Comparison of ENCODE assay signal across 8 cellular contexts in the genomic region with DNA sequence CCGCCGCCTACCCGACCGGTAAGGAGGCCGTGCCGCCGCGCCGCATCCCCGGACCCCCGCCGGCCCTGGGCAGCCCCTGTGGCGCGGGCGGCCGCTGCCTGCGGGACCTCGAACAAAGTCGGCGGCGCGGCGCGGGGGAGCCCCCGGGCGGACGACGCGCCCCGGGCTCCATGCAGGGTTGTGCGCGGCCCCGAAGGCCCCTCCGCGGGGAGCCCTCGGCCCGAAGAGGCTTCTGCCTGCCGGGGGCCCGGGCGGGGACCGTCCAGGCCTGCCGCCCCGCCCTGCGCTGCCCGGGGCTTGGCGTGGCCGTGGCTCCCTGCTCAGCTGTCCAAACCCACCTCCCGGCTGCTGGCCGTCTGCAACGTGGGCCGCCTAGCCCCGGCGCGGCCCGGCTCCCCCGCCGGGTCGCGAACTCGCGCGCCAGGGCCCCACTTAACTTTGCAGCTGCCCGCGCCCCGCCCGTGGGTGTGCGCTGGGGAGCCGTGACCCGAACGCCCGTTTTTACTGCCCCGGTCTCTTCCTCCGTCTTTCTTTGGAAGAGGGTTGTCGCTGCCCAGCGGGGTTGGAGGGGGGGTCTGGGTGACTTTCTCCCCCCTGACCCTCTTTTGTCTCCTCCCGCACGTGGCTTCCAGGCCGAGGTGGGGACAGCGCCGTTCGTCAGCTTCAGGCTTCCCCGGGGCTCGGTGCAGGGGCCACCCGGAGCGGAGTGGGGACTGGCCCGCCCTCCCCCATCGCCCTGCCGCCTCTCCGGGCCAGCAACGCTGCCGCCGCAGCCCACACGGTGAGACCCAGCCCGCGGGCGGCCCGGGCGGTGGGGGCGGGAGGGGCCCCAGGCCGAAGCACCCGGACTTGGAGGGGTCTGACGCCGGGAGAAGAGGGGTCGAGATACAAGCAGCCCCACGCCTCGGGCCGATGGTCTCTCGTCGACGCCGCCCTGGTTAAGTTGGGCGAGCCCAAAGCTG. TPM values are rescaled to one million over a fixed set of nuclear protein-coding genes. Genes with fewer than 3 reads are reported as not detected.
A peak's percentile ranks its signal among the peaks of the same experiment; 100 is the strongest.
DNase-seq lines count a peak whose midpoint lies in the region; ATAC-seq and TF ChIP-seq lines count a peak whose summit lies in the region.

No MANE protein-coding gene starts in this region.

- H3K4me1 Mint-ChIP-seq in stimulated activated memory B cell treated with anti-CD40 and anti-IgM and Interleukin-4, amounts not matched to agents 10 μg/mL and 1 μg/mL and 100 μg/mL, for 72 hours, result peaks cover 42% of the 10 kb centered on the region

- H3K4me2 ChIP-seq in BLaER1, result peak overlapping the region; percentile 91

- H3K4me3 ChIP-seq in BLaER1, result peak overlapping the region; percentile 100
- peak overlapping the region; percentile 89 for H3K4me3 ChIP-seq in WERI-Rb-1 (ENCODE audit: low read depth, low read length)
- H3K4me3 ChIP-seq in lung, result peak overlapping the region; percentile 79

- peaks cover 18% of the 10 kb centered on the region for H3K36me3 ChIP-seq in BLaER1
- H3K36me3 ChIP-seq in WERI-Rb-1, result peaks cover 29% of the 10 kb centered on the region
- peaks cover 0 to 5% of the 10 kb centered on the region in 2 donors for H3K36me3 ChIP-seq in lung (ENCODE audit: control insufficient read depth in 2 of 2, insufficient read depth in 2 of 2, low read length in 2 of 2)

- TF ChIP-seq CTCF in WERI-Rb-1 (IDR thresholded peaks at IDR 0.05; ENCODE audit: low read depth, low read length) (no peak), lung (IDR thresholded peaks at IDR 0.05; ENCODE audit: control extremely low read depth, extremely low read depth) (no peak)

- peaks cover 20% of the 10 kb centered on the region for H3K36me3 Mint-ChIP-seq in stimulated activated memory B cell treated with anti-CD40 and anti-IgM and Interleukin-4, amounts not matched to agents 10 μg/mL and 1 μg/mL and 100 μg/mL, for 72 hours

- peak; percentile 23 for DNase-seq in GM19240 (ENCODE audit: insufficient read length, low spot score)
- DNase-seq in WERI-Rb-1, result peak; percentile 26
- no peak for DNase-seq in lung (ENCODE audit: low spot score)
- DNase-seq in NCI-H1105 treated with DMSO at 0.1 percent for 48 hours (lab: John Stamatoyannopoulos, UW), result no peak

- no peaks in the 10 kb centered on the region for H3K27me3 Mint-ChIP-seq in stimulated activated memory B cell treated with anti-CD40 and anti-IgM and Interleukin-4, amounts not matched to agents 10 μg/mL and 1 μg/mL and 100 μg/mL, for 72 hours

- peak overlapping the region; percentile 92 for H3K27ac Mint-ChIP-seq in stimulated activated memory B cell treated with anti-CD40 and anti-IgM and Interleukin-4, amounts not matched to agents 10 μg/mL and 1 μg/mL and 100 μg/mL, for 72 hours

- H3K4me3 Mint-ChIP-seq in stimulated activated memory B cell treated with anti-CD40 and anti-IgM and Interleukin-4, amounts not matched to agents 10 μg/mL and 1 μg/mL and 100 μg/mL, for 72 hours, result peak overlapping the region; percentile 85

- H3K27ac ChIP-seq in BLaER1 (peak overlapping the region; percentile 99), WERI-Rb-1 (peak overlapping the region; percentile 97), cingulate gyrus (ENCODE audit: low read depth, low read length) (peak overlapping the region; percentile 72), lung (ENCODE audit: low read depth in 1 of 2, low read length in 1 of 2) (peak overlapping the region; percentile 93 to 97)

- ATAC-seq in HG03354 (IDR thresholded peaks at IDR 0.05; ENCODE audit: poor library complexity, severe bottlenecking, unreplicated experiment), result peak; percentile 31
- peak; percentile 16 for ATAC-seq in lung (ENCODE audit: insufficient read depth, low FRiP score)
- peak; percentile 52 for ATAC-seq in stimulated activated memory B cell treated with anti-CD40 and anti-IgM and Interleukin-4, amounts not matched to agents 10 μg/mL and 1 μg/mL and 100 μg/mL, for 72 hours

- 0% methylated on average over 82 to 112 of the region's 112 CpGs for WGBS in lung, 2 donors

- H4K20me1 ChIP-seq in BLaER1, result peaks cover 46% of the 10 kb centered on the region

- H3K4me1 ChIP-seq in BLaER1, result peaks cover 37% of the 10 kb centered on the region
- peaks cover 7 to 13% of the 10 kb centered on the region in 2 donors for H3K4me1 ChIP-seq in lung (ENCODE audit: control insufficient read depth in 2 of 2, insufficient read depth in 2 of 2, low read length in 2 of 2)

- H3K9me3 ChIP-seq in BLaER1, result no peaks in the 10 kb centered on the region
- H3K9me3 ChIP-seq in WERI-Rb-1 (ENCODE audit: severe bottlenecking), result no peaks in the 10 kb centered on the region
- H3K9me3 ChIP-seq in lung (ENCODE audit: control insufficient read depth in 2 of 2, insufficient read depth in 1 of 2, low read length in 1 of 2), result no peaks in the 10 kb centered on the region

- H3K9me3 Mint-ChIP-seq in stimulated activated memory B cell treated with anti-CD40 and anti-IgM and Interleukin-4, amounts not matched to agents 10 μg/mL and 1 μg/mL and 100 μg/mL, for 72 hours, result no peaks in the 10 kb centered on the region

- H3K27me3 ChIP-seq in BLaER1 (no peaks in the 10 kb centered on the region), WERI-Rb-1 (ENCODE audit: insufficient read depth, low read depth, severe bottlenecking) (no peaks in the 10 kb centered on the region), lung (ENCODE audit: control insufficient read depth, insufficient read depth) (no peaks in the 10 kb centered on the region)

- H3K9ac ChIP-seq in BLaER1, result peak overlapping the region; percentile 99

RNA-seq across cellular contexts. Expression of a gene that starts 0.9 kb away (rescaled TPM):
- 10 to 100 TPM; 19.4 to 34.9 TPM for total RNA-seq in lung
- 1 to 10 TPM; 3.1 to 5.9 TPM for polyA plus RNA-seq in lung

Comparison
In these comparisons a context has a peak if more than half of its experiments do, and no peak if none do; other contexts are left out.
1. DNase-seq: peak in GM19240 (single experiment) and WERI-Rb-1 (single experiment); none in lung (single experiment) and NCI-H1105 treated with DMSO at 0.1 percent for 48 hours (single experiment).
2. Peak in every context shown above with its lines, with median percentiles within 50 percentile points of each other: H3K27ac ChIP-seq, H3K4me3 ChIP-seq and ATAC-seq.